8 cellular contexts compared by ENCODE assay signal in the genomic region with DNA sequence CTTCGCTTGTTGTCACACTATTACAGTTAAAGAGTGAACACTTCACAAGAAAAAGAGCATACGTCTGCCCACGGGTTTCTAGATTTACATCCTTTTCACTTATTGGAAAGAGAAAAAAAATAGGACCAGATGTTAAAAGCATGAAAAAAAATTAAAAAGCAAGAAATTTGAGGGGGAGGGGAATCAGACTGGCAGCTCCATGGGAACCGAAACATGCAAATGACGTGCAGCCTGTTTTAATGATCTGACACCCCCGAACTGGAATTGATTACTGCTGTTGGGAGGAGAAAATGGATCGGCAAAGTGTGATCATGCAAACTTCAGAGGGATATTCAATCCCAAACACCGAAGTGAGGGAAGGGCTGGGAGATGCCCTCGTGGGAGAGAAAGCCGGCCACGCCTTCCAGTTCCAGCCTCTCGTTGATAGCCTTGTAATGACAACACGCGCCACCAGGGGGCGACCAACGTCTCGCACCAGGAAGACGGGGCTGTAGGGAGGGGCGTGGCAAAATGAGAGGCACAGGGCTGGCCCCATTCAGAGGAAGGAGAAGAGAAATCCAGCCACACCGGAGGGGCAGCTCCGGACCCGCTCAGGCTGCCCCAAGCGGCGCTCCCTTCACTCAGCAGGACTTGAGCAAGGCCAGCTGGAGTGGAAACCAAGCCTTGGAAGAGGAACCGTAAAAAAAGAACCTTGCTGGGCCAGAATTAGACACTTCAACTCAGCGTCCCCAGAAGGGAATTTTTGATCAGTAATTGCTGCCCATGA. TPM values are rescaled to one million over a fixed set of nuclear protein-coding genes. Genes with fewer than 3 reads are reported as not detected.
DNase-seq lines count a peak whose midpoint lies in the region; ATAC-seq and TF ChIP-seq lines count a peak whose summit lies in the region.

No MANE protein-coding gene starts in this region.

- no peak overlapping the region for H2BK120ac ChIP-seq in IMR-90 (ENCODE audit: low read depth, low read length)

- H3K27me3 ChIP-seq in IMR-90 (ENCODE audit: control insufficient read depth, insufficient read depth, low read length) (peaks cover 5% of the 10 kb centered on the region), PC-9 (ENCODE audit: insufficient read depth, low read depth) (peaks cover 83% of the 10 kb centered on the region)

- H4K20me1 ChIP-seq in IMR-90 (ENCODE audit: insufficient read depth, low read length) (no peaks in the 10 kb centered on the region), PC-9 (ENCODE audit: insufficient read depth) (no peaks in the 10 kb centered on the region)

- H3K4me3 ChIP-seq in IMR-90 (ENCODE audit: insufficient read depth, low read depth, low read length) = no peak overlapping the region
- no peak overlapping the region for H3K4me3 ChIP-seq in PC-9

- no peak overlapping the region for H2AK5ac ChIP-seq in IMR-90 (ENCODE audit: low read depth, low read length)

- CTCF ChIA-PET in IMR-90 (lab: Yijun Ruan, JAX) = no interaction called here
- CTCF ChIA-PET in PC-9 (lab: Charles Lee) = no interaction called here

- 26% methylated on average over 7 of the region's 26 CpGs; no CpG with 5 or more reads in 1 of the 2 experiments for WGBS in IMR-90 (ENCODE audit: extremely low coverage in 2 of 2, insufficient read length in 1 of 2), 2 experiments

- H3K9ac ChIP-seq in IMR-90 (ENCODE audit: low read depth, low read length) = no peak overlapping the region

- no peak overlapping the region for H3K56ac ChIP-seq in IMR-90 (ENCODE audit: extremely low read depth, insufficient read depth, low read length)

- intact Hi-C loops in IMR-90 (cut with micrococcal nuclease) = loop anchor here (1.0 kb wide), 1 partner anchor 432 kb away; no protein-coding TSS in a partner anchor
- intact Hi-C loops in PC-9 (cut with micrococcal nuclease; ENCODE audit: unreplicated experiment) = loop anchor here (1.0 kb wide), 2 partner anchors 315 to 431 kb away; no protein-coding TSS in a partner anchor

- no peak overlapping the region for H3K27ac ChIP-seq in IMR-90 (ENCODE audit: insufficient read depth, low read length)
- no peak overlapping the region for H3K27ac ChIP-seq in PC-9

- DNase-seq in DMS79 (lab: John Stamatoyannopoulos, UW) = peak; percentile 54
- peak; percentile 68 for DNase-seq in IMR-90
- DNase-seq in PC-9 = peak; percentile 53 to 83
- DNase-seq in activated T-cell treated with anti-CD3 and anti-CD28 coated beads, Interleukin-2, amount 50 U/mL, for 1 hour = peak; percentile 93
- DNase-seq in naive B cell = peak; percentile 88
- DNase-seq in stimulated activated CD8-positive, alpha-beta memory T cell treated with anti-CD3 and anti-CD28 coated beads, Interleukin-7, amount 100 ng/mL, for 48 hours (ENCODE audit: extremely low read depth in 1 of 2, low read depth in 1 of 2) = peak; percentile 85 to 87

- in situ Hi-C loops in IMR-90 (cut with MboI; ENCODE audit: low sequenced_read_pairs) = no loop called here

- H3K4me1 ChIP-seq in IMR-90 (ENCODE audit: control insufficient read depth, insufficient read depth, low read length) (no peaks in the 10 kb centered on the region), PC-9 (replicated peaks; ENCODE audit: insufficient read depth) (no peaks in the 10 kb centered on the region)

- peak; percentile 42 for TF ChIP-seq RAD21 in IMR-90 (IDR thresholded peaks at IDR 0.05; ENCODE audit: low read length)

- peaks cover 9 to 12% (median 11%) of the 10 kb centered on the region in 3 donors for H3K4me1 Mint-ChIP-seq in naive B cell

- peaks cover 18 to 36% (median 24%) of the 10 kb centered on the region in 3 donors for H3K27me3 Mint-ChIP-seq in naive B cell

- H3K9me3 Mint-ChIP-seq in naive B cell = no peaks in the 10 kb centered on the region

- H4K8ac ChIP-seq in IMR-90 (ENCODE audit: low read depth in 2 of 2, low read length in 2 of 2) = no peak overlapping the region

- no peak overlapping the region for H2BK15ac ChIP-seq in IMR-90 (ENCODE audit: low read depth, low read length)

- H3K14ac ChIP-seq in IMR-90 (replicated peaks; ENCODE audit: low read depth, low read length) = no peak overlapping the region

- H2AK9ac ChIP-seq in IMR-90 (replicated peaks; ENCODE audit: low read depth, low read length, poor library complexity) = no peak overlapping the region

- H4K5ac ChIP-seq in IMR-90 (ENCODE audit: low read depth, low read length) = no peak overlapping the region

- no peak overlapping the region for H2BK5ac ChIP-seq in IMR-90 (ENCODE audit: low read depth, low read length, poor library complexity, severe bottlenecking)

- no peaks in the 10 kb centered on the region for H3K9me1 ChIP-seq in IMR-90 (ENCODE audit: insufficient read depth, low read length)

- POLR2A ChIA-PET in IMR-90 (lab: Charles Lee; ENCODE audit: unreplicated experiment) (no interaction called here), PC-9 (lab: Charles Lee; ENCODE audit: unreplicated experiment) (no interaction called here)

- dilution Hi-C loops in IMR-90 (cut with HindIII; ENCODE audit: low sequenced_read_pairs, unreplicated experiment) = no loop called here

- H3K79me1 ChIP-seq in IMR-90 (ENCODE audit: low read depth in 1 of 2, low read length in 2 of 2) = no peaks in the 10 kb centered on the region

- no peak overlapping the region for H3K18ac ChIP-seq in IMR-90 (ENCODE audit: low read depth, low read length)

- peak overlapping the region; percentile 68 for H2AFZ ChIP-seq in IMR-90 (replicated peaks; ENCODE audit: low read length, poor library complexity)
- H2AFZ ChIP-seq in PC-9 = no peak overlapping the region

- H3K36me3 ChIP-seq in IMR-90 (ENCODE audit: control insufficient read depth, insufficient read depth, low read length) (no peaks in the 10 kb centered on the region), PC-9 (ENCODE audit: low read depth) (no peaks in the 10 kb centered on the region)

- H3K4me2 ChIP-seq in IMR-90 (ENCODE audit: low read depth, low read length) (peak overlapping the region; percentile 37; the same call in 1 of the 2 replicates), PC-9 (no peak overlapping the region)

- ATAC-seq in GM21717 (IDR thresholded peaks at IDR 0.05; ENCODE audit: unreplicated experiment) (peak; percentile 93), IMR-90 (ENCODE audit: low read depth) (peak; percentile 100), esophagus mucosa (peak; percentile 95), naive B cell (ENCODE audit: low read depth in 2 of 2) (peak; percentile 97 to 98)

- H3K4ac ChIP-seq in IMR-90 (ENCODE audit: low read depth, low read length) = no peak overlapping the region

- no peaks in the 10 kb centered on the region for H3F3A ChIP-seq in PC-9 (ENCODE audit: insufficient read depth, low read depth)

- H2BK20ac ChIP-seq in IMR-90 (ENCODE audit: low read depth, low read length) = no peak overlapping the region

- peak; percentile 74 for TF ChIP-seq CTCF in IMR-90 (conservative IDR thresholded peaks at IDR 0.05; ENCODE audit: low read depth, low read length)
- peak; percentile 88 for TF ChIP-seq CTCF in PC-9 (conservative IDR thresholded peaks at IDR 0.05)

- H3K23ac ChIP-seq in IMR-90 (ENCODE audit: low read depth, low read length) = no peak overlapping the region

- H3K9me2 ChIP-seq in PC-9 (ENCODE audit: insufficient read depth) = no peaks in the 10 kb centered on the region

- no peaks in the 10 kb centered on the region for H3K79me2 ChIP-seq in PC-9 (ENCODE audit: low read depth)

- H3K27ac Mint-ChIP-seq in naive B cell = peak overlapping the region; percentile 2 to 77 (median 60)

- H3K36me3 Mint-ChIP-seq in naive B cell = no peaks in the 10 kb centered on the region

- H4K91ac ChIP-seq in IMR-90 (ENCODE audit: insufficient read depth, low read depth, low read length) = no peak overlapping the region

- no peak for TF ChIP-seq POLR2A in IMR-90 (IDR thresholded peaks at IDR 0.05; ENCODE audit: low read depth, low read length)

- H3K9me3 ChIP-seq in IMR-90 (ENCODE audit: control insufficient read depth, insufficient read depth, low read length) (no peaks in the 10 kb centered on the region), PC-9 (ENCODE audit: insufficient read depth, low read depth) (no peaks in the 10 kb centered on the region)

- BruUV-seq in IMR-90 (replicated peaks; lab: Mats Ljungman, UMichigan) (no TSS peak), PC-9 (replicated peaks; lab: Mats Ljungman, UMichigan) (no TSS peak)

- H3K4me3 Mint-ChIP-seq in naive B cell = peak overlapping the region; percentile 56 to 92 (median 86)

TF ChIP-seq in IMR-90, 13 proteins besides CTCF, POLR2A, EP300 and RAD21:
- TF ChIP-seq SMC3 (IDR thresholded peaks at IDR 0.05; ENCODE audit: low read depth, low read length) = peak; percentile 59
- TF ChIP-seq RFX5 (IDR thresholded peaks at IDR 0.05; ENCODE audit: low read depth, low read length) = no peak

RNA-seq across cellular contexts. Expression of a gene that starts 53.8 kb away (rescaled TPM):
- total RNA-seq in IMR-90 (2012; rRNA removed) (not detected in 2 replicates), PC-9 (2021) (not detected in 2 replicates), esophagus mucosa (not detected)
- polyA plus RNA-seq in IMR-90 (2012; rRNA removed) (not detected in 2 replicates), naive B cell (ENCODE audit: low read depth in 6 of 6) (not detected)
- not detected in 2 replicates for polyA plus RNA-seq in IMR-90 (2012; cell fraction: cytosol; rRNA removed)
- polyA plus RNA-seq in IMR-90 (2012; cell fraction: nucleus; rRNA removed; ENCODE audit: low replicate concordance) = not detected in 2 replicates
